Comparison of ENCODE assay signal across 1 cellular context in genomic region chr15:50800715-50801114, GRCh38.
TF ChIP-seq lines count a peak whose summit lies in the region.

No MANE protein-coding gene starts in this region.

TF ChIP-seq in HepG2, 621 proteins besides CTCF, POLR2A, EP300 and RAD21 (continued from another document):
- TF ChIP-seq HMGXB3 (CRISPR knock-in tag; IDR thresholded peaks at IDR 0.05; ENCODE audit: borderline replicate concordance), result no peak
